Comparison of ENCODE assay signal across 2 cellular contexts in genomic region chr7:12954374-12954773, GRCh38.
TF ChIP-seq lines count a peak whose summit lies in the region.

No MANE protein-coding gene starts in this region.

TF ChIP-seq in HepG2, 621 proteins besides CTCF, POLR2A, EP300 and RAD21:
- no peak for TF ChIP-seq ZNF605 (CRISPR knock-in tag; IDR thresholded peaks at IDR 0.05)
- peak; percentile 82 for TF ChIP-seq MAFF (IDR thresholded peaks at IDR 0.05; ENCODE audit: low read depth, low read length)
- peak; percentile 71 to 89 for TF ChIP-seq MAFK (conservative IDR thresholded peaks at IDR 0.05 in 1 of 2, IDR thresholded peaks at IDR 0.05 in 1 of 2; ENCODE audit: low read length in 2 of 2)
TF ChIP-seq in HepG2: peak in this region for 2.

TF ChIP-seq in K562, 482 proteins besides CTCF, POLR2A, EP300 and RAD21:
- TF ChIP-seq CREB1 (IDR thresholded peaks at IDR 0.05) (no peak), CREB1 (CRISPR knock-in tag; IDR thresholded peaks at IDR 0.05) (no peak), MAFK (IDR thresholded peaks at IDR 0.05; ENCODE audit: low read length) (peak; percentile 58; the same call in 1 of the 2 replicates), CBFA2T3 (IDR thresholded peaks at IDR 0.05) (no peak), MAFF (IDR thresholded peaks at IDR 0.05; ENCODE audit: low read length) (peak; percentile 54), C11orf30 (IDR thresholded peaks at IDR 0.05; ENCODE audit: low read depth) (peak; percentile 45; the same call in 1 of the 2 replicates), HBP1 (CRISPR knock-in tag; IDR thresholded peaks at IDR 0.05) (no peak), SUPT5H (IDR thresholded peaks at IDR 0.05) (no peak), THRA (IDR thresholded peaks at IDR 0.05) (no peak), FOS (IDR thresholded peaks at IDR 0.05; ENCODE audit: extremely low read depth, insufficient read length) (no peak), USF1 (CRISPR knock-in tag; IDR thresholded peaks at IDR 0.05) (no peak), RERE (CRISPR knock-in tag; IDR thresholded peaks at IDR 0.05; ENCODE audit: borderline replicate concordance) (no peak), ZNF316 (IDR thresholded peaks at IDR 0.05) (peak; percentile 54), POLR2H (tag; IDR thresholded peaks at IDR 0.05; ENCODE audit: low read depth) (no peak)
